1 cellular context compared by ENCODE assay signal in the genomic region with DNA sequence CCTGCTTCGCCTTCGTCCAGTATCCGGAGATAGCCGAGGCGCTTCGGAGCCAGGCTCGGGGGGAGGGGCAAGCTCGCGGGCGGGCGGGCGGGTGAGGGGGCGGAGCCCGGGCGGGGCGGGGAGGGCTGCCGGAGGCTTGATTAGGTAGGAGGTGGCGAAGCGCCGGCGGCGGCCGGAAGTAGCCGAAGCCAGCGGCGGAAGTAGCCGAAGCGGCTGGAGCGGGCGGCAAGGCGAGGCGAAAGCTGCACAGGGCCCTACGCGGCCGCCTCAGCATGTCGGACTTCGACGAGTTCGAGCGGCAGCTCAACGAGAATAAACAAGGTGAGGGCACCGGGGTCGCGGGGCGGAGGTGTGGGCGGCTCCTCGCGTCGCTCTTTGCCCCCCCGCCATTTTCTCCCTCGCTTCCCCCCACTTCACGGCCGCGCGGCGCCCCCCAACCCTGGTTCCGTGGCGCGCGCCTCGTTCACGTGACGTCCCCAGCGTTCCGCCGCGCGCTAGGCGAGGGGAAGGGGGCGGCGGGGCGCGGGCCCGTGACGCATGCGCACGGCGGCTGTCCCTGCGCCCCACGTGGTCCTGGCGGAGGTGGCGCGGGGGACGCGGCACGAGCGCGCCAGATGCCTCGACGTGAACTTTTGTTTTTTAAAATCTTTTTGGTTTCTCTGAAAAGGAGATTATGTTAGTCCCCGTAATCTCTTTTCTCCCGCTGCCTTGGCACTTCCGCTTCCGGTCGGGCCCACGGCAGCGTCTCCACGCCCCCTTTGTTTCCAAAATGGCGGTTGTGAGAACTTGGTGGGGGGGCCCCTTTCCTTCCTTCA.
TF ChIP-seq lines count a peak whose summit lies in the region.

A gene (plus strand): TSS at position 203 of the 815 bp plus-strand sequence. CDS start 70 bp downstream, at position 273.

TF ChIP-seq in HEK293, 187 proteins besides CTCF, POLR2A, EP300 and RAD21 (continued from another document and continues in another):
- TF ChIP-seq ZNF169 (tag by site-specific recombination; IDR thresholded peaks at IDR 0.05) (peak; percentile 70; the same call in 1 of the 2 replicates), ZNF132 (tag by site-specific recombination; IDR thresholded peaks at IDR 0.05; ENCODE audit: borderline replicate concordance) (no peak), EGR2 (tag by site-specific recombination; IDR thresholded peaks at IDR 0.05; ENCODE audit: low read depth) (0 out of 2 replicates have a peak, but pooled peaks have one; percentile 29), ZNF48 (tag by site-specific recombination; IDR thresholded peaks at IDR 0.05) (no peak), ZBTB17 (tag by site-specific recombination; IDR thresholded peaks at IDR 0.05) (0 out of 2 replicates have a peak, but pooled peaks have one; percentile 18), ZNF600 (tag by site-specific recombination; IDR thresholded peaks at IDR 0.05) (no peak), ZFP69B (tag by site-specific recombination; IDR thresholded peaks at IDR 0.05) (0 out of 2 replicates have a peak, but pooled peaks have one; percentile 28), REPIN1 (tag by site-specific recombination; IDR thresholded peaks at IDR 0.05; ENCODE audit: low read depth) (0 out of 2 replicates have a peak, but pooled peaks have one; percentile 48), KLF1 (tag by site-specific recombination; IDR thresholded peaks at IDR 0.05) (peak; percentile 54; the same call in 1 of the 2 replicates), ZNF133 (tag by site-specific recombination; IDR thresholded peaks at IDR 0.05) (no peak), ZXDB (tag by site-specific recombination; IDR thresholded peaks at IDR 0.05) (peak; percentile 84), KLF9 (tag by site-specific recombination; IDR thresholded peaks at IDR 0.05; ENCODE audit: low read depth) (peak; percentile 85), SP3 (tag by site-specific recombination; IDR thresholded peaks at IDR 0.05) (peak; percentile 50; the same call in 1 of the 2 replicates), ZBTB8A (tag by site-specific recombination; IDR thresholded peaks at IDR 0.05) (0 out of 2 replicates have a peak, but pooled peaks have one; percentile 14), ZNF555 (tag by site-specific recombination; conservative IDR thresholded peaks at IDR 0.05) (no peak), ZNF341 (tag by site-specific recombination; IDR thresholded peaks at IDR 0.05; ENCODE audit: low read depth) (no peak), ZNF529 (tag by site-specific recombination; IDR thresholded peaks at IDR 0.05; ENCODE audit: insufficient replicate concordance) (no peak), ZNF473 (tag by site-specific recombination; IDR thresholded peaks at IDR 0.05) (no peak), PRDM1 (tag by site-specific recombination; IDR thresholded peaks at IDR 0.05) (peak; percentile 71)
- TF ChIP-seq, protein P1, sequence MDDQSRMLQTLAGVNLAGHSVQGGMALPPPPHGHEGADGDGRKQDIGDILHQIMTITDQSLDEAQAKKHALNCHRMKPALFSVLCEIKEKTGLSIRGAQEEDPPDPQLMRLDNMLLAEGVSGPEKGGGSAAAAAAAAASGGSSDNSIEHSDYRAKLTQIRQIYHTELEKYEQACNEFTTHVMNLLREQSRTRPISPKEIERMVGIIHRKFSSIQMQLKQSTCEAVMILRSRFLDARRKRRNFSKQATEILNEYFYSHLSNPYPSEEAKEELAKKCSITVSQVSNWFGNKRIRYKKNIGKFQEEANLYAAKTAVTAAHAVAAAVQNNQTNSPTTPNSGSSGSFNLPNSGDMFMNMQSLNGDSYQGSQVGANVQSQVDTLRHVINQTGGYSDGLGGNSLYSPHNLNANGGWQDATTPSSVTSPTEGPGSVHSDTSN (CRISPR knock-in tag; IDR thresholded peaks at IDR 0.05) = peak; percentile 91
- TF ChIP-seq, protein P2, sequence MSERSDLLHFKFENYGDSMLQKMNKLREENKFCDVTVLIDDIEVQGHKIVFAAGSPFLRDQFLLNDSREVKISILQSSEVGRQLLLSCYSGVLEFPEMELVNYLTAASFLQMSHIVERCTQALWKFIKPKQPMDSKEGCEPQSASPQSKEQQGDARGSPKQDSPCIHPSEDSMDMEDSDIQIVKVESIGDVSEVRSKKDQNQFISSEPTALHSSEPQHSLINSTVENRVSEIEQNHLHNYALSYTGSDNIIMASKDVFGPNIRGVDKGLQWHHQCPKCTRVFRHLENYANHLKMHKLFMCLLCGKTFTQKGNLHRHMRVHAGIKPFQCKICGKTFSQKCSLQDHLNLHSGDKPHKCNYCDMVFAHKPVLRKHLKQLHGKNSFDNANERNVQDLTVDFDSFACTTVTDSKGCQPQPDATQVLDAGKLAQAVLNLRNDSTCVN (tag by site-specific recombination; optimal IDR thresholded peaks at IDR 0.05) = peak; percentile 96
- TF ChIP-seq, protein P3, sequence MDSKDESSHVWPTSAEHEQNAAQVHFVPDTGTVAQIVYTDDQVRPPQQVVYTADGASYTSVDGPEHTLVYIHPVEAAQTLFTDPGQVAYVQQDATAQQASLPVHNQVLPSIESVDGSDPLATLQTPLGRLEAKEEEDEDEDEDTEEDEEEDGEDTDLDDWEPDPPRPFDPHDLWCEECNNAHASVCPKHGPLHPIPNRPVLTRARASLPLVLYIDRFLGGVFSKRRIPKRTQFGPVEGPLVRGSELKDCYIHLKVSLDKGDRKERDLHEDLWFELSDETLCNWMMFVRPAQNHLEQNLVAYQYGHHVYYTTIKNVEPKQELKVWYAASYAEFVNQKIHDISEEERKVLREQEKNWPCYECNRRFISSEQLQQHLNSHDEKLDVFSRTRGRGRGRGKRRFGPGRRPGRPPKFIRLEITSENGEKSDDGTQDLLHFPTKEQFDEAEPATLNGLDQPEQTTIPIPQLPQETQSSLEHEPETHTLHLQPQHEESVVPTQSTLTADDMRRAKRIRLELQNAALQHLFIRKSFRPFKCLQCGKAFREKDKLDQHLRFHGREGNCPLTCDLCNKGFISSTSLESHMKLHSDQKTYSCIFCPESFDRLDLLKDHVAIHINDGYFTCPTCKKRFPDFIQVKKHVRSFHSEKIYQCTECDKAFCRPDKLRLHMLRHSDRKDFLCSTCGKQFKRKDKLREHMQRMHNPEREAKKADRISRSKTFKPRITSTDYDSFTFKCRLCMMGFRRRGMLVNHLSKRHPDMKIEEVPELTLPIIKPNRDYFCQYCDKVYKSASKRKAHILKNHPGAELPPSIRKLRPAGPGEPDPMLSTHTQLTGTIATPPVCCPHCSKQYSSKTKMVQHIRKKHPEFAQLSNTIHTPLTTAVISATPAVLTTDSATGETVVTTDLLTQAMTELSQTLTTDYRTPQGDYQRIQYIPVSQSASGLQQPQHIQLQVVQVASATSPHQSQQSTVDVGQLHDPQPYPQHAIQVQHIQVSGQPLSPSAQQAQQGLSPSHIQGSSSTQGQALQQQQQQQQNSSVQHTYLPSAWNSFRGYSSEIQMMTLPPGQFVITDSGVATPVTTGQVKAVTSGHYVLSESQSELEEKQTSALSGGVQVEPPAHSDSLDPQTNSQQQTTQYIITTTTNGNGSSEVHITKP (tag by site-specific recombination; IDR thresholded peaks at IDR 0.05) = peak; percentile 76; the same call in 1 of the 2 replicates
- TF ChIP-seq, protein P4, sequence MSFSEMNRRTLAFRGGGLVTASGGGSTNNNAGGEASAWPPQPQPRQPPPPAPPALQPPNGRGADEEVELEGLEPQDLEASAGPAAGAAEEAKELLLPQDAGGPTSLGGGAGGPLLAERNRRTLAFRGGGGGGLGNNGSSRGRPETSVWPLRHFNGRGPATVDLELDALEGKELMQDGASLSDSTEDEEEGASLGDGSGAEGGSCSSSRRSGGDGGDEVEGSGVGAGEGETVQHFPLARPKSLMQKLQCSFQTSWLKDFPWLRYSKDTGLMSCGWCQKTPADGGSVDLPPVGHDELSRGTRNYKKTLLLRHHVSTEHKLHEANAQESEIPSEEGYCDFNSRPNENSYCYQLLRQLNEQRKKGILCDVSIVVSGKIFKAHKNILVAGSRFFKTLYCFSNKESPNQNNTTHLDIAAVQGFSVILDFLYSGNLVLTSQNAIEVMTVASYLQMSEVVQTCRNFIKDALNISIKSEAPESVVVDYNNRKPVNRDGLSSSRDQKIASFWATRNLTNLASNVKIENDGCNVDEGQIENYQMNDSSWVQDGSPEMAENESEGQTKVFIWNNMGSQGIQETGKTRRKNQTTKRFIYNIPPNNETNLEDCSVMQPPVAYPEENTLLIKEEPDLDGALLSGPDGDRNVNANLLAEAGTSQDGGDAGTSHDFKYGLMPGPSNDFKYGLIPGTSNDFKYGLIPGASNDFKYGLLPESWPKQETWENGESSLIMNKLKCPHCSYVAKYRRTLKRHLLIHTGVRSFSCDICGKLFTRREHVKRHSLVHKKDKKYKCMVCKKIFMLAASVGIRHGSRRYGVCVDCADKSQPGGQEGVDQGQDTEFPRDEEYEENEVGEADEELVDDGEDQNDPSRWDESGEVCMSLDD (tag by site-specific recombination; IDR thresholded peaks at IDR 0.05) = peak; percentile 93
- TF ChIP-seq, protein P5, sequence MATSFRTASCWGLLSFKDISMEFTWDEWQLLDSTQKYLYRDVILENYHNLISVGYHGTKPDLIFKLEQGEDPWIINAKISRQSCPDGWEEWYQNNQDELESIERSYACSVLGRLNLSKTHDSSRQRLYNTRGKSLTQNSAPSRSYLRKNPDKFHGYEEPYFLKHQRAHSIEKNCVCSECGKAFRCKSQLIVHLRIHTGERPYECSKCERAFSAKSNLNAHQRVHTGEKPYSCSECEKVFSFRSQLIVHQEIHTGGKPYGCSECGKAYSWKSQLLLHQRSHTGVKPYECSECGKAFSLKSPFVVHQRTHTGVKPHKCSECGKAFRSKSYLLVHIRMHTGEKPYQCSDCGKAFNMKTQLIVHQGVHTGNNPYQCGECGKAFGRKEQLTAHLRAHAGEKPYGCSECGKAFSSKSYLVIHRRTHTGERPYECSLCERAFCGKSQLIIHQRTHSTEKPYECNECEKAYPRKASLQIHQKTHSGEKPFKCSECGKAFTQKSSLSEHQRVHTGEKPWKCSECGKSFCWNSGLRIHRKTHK (tag by site-specific recombination; IDR thresholded peaks at IDR 0.05) = no peak
- TF ChIP-seq, protein P6, sequence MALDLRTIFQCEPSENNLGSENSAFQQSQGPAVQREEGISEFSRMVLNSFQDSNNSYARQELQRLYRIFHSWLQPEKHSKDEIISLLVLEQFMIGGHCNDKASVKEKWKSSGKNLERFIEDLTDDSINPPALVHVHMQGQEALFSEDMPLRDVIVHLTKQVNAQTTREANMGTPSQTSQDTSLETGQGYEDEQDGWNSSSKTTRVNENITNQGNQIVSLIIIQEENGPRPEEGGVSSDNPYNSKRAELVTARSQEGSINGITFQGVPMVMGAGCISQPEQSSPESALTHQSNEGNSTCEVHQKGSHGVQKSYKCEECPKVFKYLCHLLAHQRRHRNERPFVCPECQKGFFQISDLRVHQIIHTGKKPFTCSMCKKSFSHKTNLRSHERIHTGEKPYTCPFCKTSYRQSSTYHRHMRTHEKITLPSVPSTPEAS (tag by site-specific recombination; IDR thresholded peaks at IDR 0.05) = peak; percentile 46; the same call in 1 of the 2 replicates
- TF ChIP-seq, protein P7, sequence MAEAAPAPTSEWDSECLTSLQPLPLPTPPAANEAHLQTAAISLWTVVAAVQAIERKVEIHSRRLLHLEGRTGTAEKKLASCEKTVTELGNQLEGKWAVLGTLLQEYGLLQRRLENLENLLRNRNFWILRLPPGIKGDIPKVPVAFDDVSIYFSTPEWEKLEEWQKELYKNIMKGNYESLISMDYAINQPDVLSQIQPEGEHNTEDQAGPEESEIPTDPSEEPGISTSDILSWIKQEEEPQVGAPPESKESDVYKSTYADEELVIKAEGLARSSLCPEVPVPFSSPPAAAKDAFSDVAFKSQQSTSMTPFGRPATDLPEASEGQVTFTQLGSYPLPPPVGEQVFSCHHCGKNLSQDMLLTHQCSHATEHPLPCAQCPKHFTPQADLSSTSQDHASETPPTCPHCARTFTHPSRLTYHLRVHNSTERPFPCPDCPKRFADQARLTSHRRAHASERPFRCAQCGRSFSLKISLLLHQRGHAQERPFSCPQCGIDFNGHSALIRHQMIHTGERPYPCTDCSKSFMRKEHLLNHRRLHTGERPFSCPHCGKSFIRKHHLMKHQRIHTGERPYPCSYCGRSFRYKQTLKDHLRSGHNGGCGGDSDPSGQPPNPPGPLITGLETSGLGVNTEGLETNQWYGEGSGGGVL (tag by site-specific recombination; IDR thresholded peaks at IDR 0.05) = peak; percentile 82
- TF ChIP-seq, protein P8, sequence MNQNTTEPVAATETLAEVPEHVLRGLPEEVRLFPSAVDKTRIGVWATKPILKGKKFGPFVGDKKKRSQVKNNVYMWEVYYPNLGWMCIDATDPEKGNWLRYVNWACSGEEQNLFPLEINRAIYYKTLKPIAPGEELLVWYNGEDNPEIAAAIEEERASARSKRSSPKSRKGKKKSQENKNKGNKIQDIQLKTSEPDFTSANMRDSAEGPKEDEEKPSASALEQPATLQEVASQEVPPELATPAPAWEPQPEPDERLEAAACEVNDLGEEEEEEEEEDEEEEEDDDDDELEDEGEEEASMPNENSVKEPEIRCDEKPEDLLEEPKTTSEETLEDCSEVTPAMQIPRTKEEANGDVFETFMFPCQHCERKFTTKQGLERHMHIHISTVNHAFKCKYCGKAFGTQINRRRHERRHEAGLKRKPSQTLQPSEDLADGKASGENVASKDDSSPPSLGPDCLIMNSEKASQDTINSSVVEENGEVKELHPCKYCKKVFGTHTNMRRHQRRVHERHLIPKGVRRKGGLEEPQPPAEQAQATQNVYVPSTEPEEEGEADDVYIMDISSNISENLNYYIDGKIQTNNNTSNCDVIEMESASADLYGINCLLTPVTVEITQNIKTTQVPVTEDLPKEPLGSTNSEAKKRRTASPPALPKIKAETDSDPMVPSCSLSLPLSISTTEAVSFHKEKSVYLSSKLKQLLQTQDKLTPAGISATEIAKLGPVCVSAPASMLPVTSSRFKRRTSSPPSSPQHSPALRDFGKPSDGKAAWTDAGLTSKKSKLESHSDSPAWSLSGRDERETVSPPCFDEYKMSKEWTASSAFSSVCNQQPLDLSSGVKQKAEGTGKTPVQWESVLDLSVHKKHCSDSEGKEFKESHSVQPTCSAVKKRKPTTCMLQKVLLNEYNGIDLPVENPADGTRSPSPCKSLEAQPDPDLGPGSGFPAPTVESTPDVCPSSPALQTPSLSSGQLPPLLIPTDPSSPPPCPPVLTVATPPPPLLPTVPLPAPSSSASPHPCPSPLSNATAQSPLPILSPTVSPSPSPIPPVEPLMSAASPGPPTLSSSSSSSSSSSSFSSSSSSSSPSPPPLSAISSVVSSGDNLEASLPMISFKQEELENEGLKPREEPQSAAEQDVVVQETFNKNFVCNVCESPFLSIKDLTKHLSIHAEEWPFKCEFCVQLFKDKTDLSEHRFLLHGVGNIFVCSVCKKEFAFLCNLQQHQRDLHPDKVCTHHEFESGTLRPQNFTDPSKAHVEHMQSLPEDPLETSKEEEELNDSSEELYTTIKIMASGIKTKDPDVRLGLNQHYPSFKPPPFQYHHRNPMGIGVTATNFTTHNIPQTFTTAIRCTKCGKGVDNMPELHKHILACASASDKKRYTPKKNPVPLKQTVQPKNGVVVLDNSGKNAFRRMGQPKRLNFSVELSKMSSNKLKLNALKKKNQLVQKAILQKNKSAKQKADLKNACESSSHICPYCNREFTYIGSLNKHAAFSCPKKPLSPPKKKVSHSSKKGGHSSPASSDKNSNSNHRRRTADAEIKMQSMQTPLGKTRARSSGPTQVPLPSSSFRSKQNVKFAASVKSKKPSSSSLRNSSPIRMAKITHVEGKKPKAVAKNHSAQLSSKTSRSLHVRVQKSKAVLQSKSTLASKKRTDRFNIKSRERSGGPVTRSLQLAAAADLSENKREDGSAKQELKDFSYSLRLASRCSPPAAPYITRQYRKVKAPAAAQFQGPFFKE (tag by site-specific recombination; IDR thresholded peaks at IDR 0.05; ENCODE audit: borderline replicate concordance) = no peak
